8 cellular contexts compared by ENCODE assay signal in the genomic region with DNA sequence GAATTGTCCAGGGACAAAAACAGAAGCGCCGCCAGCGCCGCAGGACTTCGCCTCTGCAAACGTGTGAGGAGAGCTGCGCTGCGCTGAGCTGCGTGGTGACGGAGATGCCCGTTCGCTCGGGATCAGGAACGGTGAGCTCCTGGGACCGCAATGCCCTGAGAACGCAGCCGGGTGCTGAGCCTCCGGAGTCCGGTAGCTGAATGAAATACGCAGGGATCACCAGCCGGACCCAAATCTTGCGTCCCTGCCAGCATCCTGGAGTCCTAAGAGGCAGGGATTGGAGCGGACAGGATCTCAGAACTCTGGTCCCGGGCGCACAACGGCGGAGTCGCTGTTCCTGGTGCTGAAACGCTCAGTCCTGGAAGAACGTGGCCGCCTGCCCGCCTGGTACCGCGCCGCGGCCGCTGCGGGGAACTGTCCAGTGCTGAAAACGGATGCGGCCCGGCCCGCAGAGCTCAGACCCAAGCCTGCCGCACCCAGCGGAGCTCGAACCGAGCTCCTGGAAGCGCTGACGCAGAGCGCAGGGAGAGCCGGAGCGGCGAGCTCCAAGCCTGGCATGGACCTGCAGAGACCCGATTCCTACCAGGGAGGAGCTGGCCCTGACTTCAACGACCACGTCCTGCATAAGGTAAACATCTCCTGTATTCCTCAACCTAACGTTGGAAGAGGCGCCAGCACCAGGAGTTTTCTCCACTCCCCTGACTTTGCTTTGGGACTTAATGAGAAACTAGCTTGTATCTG. TPM values are rescaled to one million over a fixed set of nuclear protein-coding genes. Genes with fewer than 3 reads are reported as not detected.
DNase-seq lines count a peak whose midpoint lies in the region; ATAC-seq and TF ChIP-seq lines count a peak whose summit lies in the region.

No MANE protein-coding gene starts in this region.

- no peak overlapping the region for H2AFZ ChIP-seq in mammary epithelial cell (ENCODE audit: low read depth, low read length)

- BruUV-seq in mammary epithelial cell (replicated peaks; lab: Mats Ljungman, UMichigan), result no TSS peak

- DNase-seq in HFF-Myc (ENCODE audit: extremely low read depth, low read depth) (peak; percentile 40), mammary epithelial cell (peak; percentile 74), iris pigment epithelial cell (ENCODE audit: low read depth) (peak; percentile 74), NCI-H2029 (lab: John Stamatoyannopoulos, UW) (no peak)
- peak; percentile 29 to 38 (median 34) for DNase-seq in activated CD4-positive, CD25-positive, alpha-beta regulatory T cell (lab: John Stamatoyannopoulos, UW)
- DNase-seq in stimulated activated CD4-positive, alpha-beta T cell treated with anti-CD3 and anti-CD28 coated beads, Interleukin-1b, Interleukin-23, amount 100 ng/mL, for 1 hour (ENCODE audit: low read depth in 2 of 2), result peak; percentile 32 to 43

- no peak overlapping the region for H3K4me2 ChIP-seq in mammary epithelial cell (ENCODE audit: insufficient read depth, low read depth, low read length)

- in situ Hi-C loops in mammary epithelial cell (cut with MboI; ENCODE audit: low sequenced_read_pairs in 2 of 2), result no loop called here

- H3K9me3 ChIP-seq in mammary epithelial cell (replicated peaks; ENCODE audit: insufficient read depth, low read length), result no peaks in the 10 kb centered on the region

- dilution Hi-C loops in mammary epithelial cell (cut with HindIII; ENCODE audit: low sequenced_read_pairs), result no loop called here

- H3K9ac ChIP-seq in mammary epithelial cell (ENCODE audit: insufficient read depth, low read length), result no peak overlapping the region

- no peaks in the 10 kb centered on the region for H4K20me1 ChIP-seq in mammary epithelial cell (ENCODE audit: insufficient read depth, low read length)

- WGBS in mammary epithelial cell (ENCODE audit: low coverage, missing lambda C conversion rate), result 20% methylated on average over 42 of the region's 57 CpGs

- ATAC-seq in HG03521 (IDR thresholded peaks at IDR 0.05; ENCODE audit: unreplicated experiment) (no peak), HG02938 (IDR thresholded peaks at IDR 0.05; ENCODE audit: unreplicated experiment) (no peak)

- H3K79me2 ChIP-seq in mammary epithelial cell (ENCODE audit: insufficient read depth, low read length), result no peaks in the 10 kb centered on the region

- TF ChIP-seq CTCF in HFF-Myc (IDR thresholded peaks at IDR 0.05; ENCODE audit: low read depth, low read length, missing control alignments) (no peak), mammary epithelial cell (conservative IDR thresholded peaks at IDR 0.05 in 1 of 2, IDR thresholded peaks at IDR 0.05 in 1 of 2; ENCODE audit: extremely low read depth in 1 of 2, insufficient read depth in 1 of 2, low read depth in 1 of 2, low read length in 2 of 2) (no peak)

- intact Hi-C loops in mammary epithelial cell (cut with micrococcal nuclease), result no loop called here

- CTCF ChIA-PET in mammary epithelial cell (lab: Charles Lee; ENCODE audit: low non-redundant PET), result no interaction called here

- H3K27ac ChIP-seq in mammary epithelial cell (ENCODE audit: insufficient read depth, low read depth, low read length), result no peak overlapping the region

- H3K27me3 ChIP-seq in mammary epithelial cell (ENCODE audit: insufficient read depth, low read length), result peaks cover 3% of the 10 kb centered on the region

- no peaks in the 10 kb centered on the region for H3K36me3 ChIP-seq in mammary epithelial cell (ENCODE audit: insufficient read depth, low read length)

- no peaks in the 10 kb centered on the region for H3K4me1 ChIP-seq in mammary epithelial cell (ENCODE audit: insufficient read depth, low read length)

- H3K4me3 ChIP-seq in HFF-Myc (replicated peaks; ENCODE audit: low read depth, low read length), result no peak overlapping the region
- no peak overlapping the region for H3K4me3 ChIP-seq in mammary epithelial cell (replicated peaks in 1 of 3; ENCODE audit: insufficient read depth in 1 of 3, low read depth in 2 of 3, low read length in 3 of 3)

RNA-seq across cellular contexts. Expression of gene CD300LF, which starts 41.5 kb away (rescaled TPM):
- not detected for total RNA-seq in mammary epithelial cell
- polyA plus RNA-seq in mammary epithelial cell, result not detected
- not detected for polyA minus RNA-seq in mammary epithelial cell

RNA-seq across cellular contexts. Expression of gene CD300E, which starts 47.7 kb away (rescaled TPM):
- not detected for total RNA-seq in mammary epithelial cell
- polyA plus RNA-seq in mammary epithelial cell, result not detected
- not detected for polyA minus RNA-seq in mammary epithelial cell
